Comparison of ENCODE assay signal across 17 cellular contexts in genomic region chr2:241225545-241225944, GRCh38. TPM values are rescaled to one million over a fixed set of nuclear protein-coding genes. Genes with fewer than 3 reads are reported as not detected.
"Had no signal": no experiment of that assay in that cellular context is flagged by ENCODE, and none has a peak within 500 bp of the region (broad histone marks: within the 10 kb centered on the region; RNA-seq: fewer than 3 reads in every experiment).

No MANE protein-coding gene starts in this region.

- DNase-seq: activated CD4-positive, CD25-positive, alpha-beta regulatory T cell treated with anti-CD3 and anti-CD28 coated beads, Interleukin-2, amount 50 U/mL, for 72 hours; activated naive CD8-positive, alpha-beta T cell treated with anti-CD3 and anti-CD28 coated beads, Interleukin-2, amount 10 ng/mL, durations not matched to agents 7 days and 5 days; anterior cingulate cortex; erythroblast; gastrocnemius medialis; stimulated activated CD4-positive, alpha-beta T cell treated with anti-CD3 and anti-CD28 coated beads, Interleukin-15, amount 100 ng/mL, for 24 hours; stimulated activated CD4-positive, alpha-beta T cell treated with anti-CD3 and anti-CD28 coated beads, Interleukin-4, amount 100 ng/mL, for 1 hour; stimulated activated naive CD4-positive, alpha-beta T cell; T-helper 9 cell had no signal

- H3K27ac ChIP-seq: gastrocnemius medialis, heart left ventricle, left lung, pancreas, suprapubic skin had no signal

- H3K4me1 ChIP-seq: gastrocnemius medialis, pancreas had no signal

- H3K27me3 ChIP-seq: gastrocnemius medialis, heart left ventricle, left lung, pancreas, suprapubic skin had no signal

- H3K9me3 Mint-ChIP-seq: activated naive CD8-positive, alpha-beta T cell treated with anti-CD3 and anti-CD28 coated beads, Interleukin-2, amount 10 ng/mL, durations not matched to agents 7 days and 5 days; activated T-helper 1 cell treated with anti-CD3 and anti-CD28 coated beads, Interleukin-12 subunit alpha, Interleukin-12 subunit beta, Interleukin-2, Interleukin-4 antibody, amounts not matched to agents 30 ng/mL and 10 ng/mL and 1 ng/mL, durations not matched to agents 14 hours and 24 hours and 36 hours; mesothelial cell of epicardium; type B pancreatic cell had no signal

- H3K9me3 ChIP-seq: gastrocnemius medialis, heart left ventricle, left lung, pancreas, suprapubic skin had no signal

- H3K4me3 Mint-ChIP-seq: activated naive CD8-positive, alpha-beta T cell treated with anti-CD3 and anti-CD28 coated beads, Interleukin-2, amount 10 ng/mL, durations not matched to agents 7 days and 5 days; activated T-helper 1 cell treated with anti-CD3 and anti-CD28 coated beads, Interleukin-12 subunit alpha, Interleukin-12 subunit beta, Interleukin-2, Interleukin-4 antibody, amounts not matched to agents 30 ng/mL and 10 ng/mL and 1 ng/mL, durations not matched to agents 14 hours and 24 hours and 36 hours; mesothelial cell of epicardium; type B pancreatic cell had no signal

- ATAC-seq: gastrocnemius medialis, heart left ventricle, left lung had no signal

- H3K4me3 ChIP-seq: gastrocnemius medialis, heart left ventricle, left lung, pancreas, suprapubic skin had no signal

- H3K27ac Mint-ChIP-seq: activated naive CD8-positive, alpha-beta T cell treated with anti-CD3 and anti-CD28 coated beads, Interleukin-2, amount 10 ng/mL, durations not matched to agents 7 days and 5 days had no signal

- H3K27me3 Mint-ChIP-seq: activated naive CD8-positive, alpha-beta T cell treated with anti-CD3 and anti-CD28 coated beads, Interleukin-2, amount 10 ng/mL, durations not matched to agents 7 days and 5 days; type B pancreatic cell had no signal

RNA-seq across cellular contexts. Expression of gene ANO7, which starts 37.1 kb away (rescaled TPM):
- total RNA-seq: skeletal muscle tissue had no signal
